Comparison of ENCODE assay signal across 40 cellular contexts in the genomic region with DNA sequence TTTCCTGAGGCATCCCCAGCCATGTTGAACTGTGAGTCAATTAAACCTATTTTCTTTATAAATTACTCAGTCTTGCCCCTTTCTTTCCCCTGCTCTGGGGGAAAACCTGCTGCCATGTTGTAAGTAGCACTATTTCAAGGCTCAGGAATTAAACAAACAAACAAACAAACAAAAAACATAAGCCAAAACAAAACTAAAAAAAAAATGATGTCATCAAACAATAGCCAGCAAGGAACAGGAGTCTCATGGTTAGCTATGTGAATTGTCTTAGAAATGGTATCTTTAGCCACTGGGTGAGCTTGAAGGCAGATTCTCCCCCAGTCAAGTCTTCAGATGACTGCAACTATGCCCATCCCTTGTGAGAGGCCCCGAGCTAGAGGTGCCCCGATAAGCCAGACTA.
"Had no signal": no experiment of that assay in that cellular context is flagged by ENCODE, and none has a peak within 500 bp of the region (broad histone marks: within the 10 kb centered on the region; RNA-seq: fewer than 3 reads in every experiment).

No MANE protein-coding gene starts in this region.

- DNase-seq: activated effector memory CD4-positive, alpha-beta T cell treated with anti-CD3 and anti-CD28 coated beads, Interleukin-2, amount 50 U/mL, for 16 hours; activated effector memory CD4-positive, alpha-beta T cell treated with Interleukin-2 at 50 U/mL for 16 hours; activated gamma-delta T cell; activated gamma-delta T cell treated with Interleukin-2 at 50 U/mL for 16 hours; activated naive CD4-positive, alpha-beta T cell; activated naive CD4-positive, alpha-beta T cell treated with anti-CD3 and anti-CD28 coated beads for 36 hours; activated naive CD4-positive, alpha-beta T cell treated with anti-CD3 and anti-CD28 coated beads, Interleukin-2, amount 10 ng/mL, durations not matched to agents 7 days and 5 days; activated naive CD4-positive, alpha-beta T cell treated with anti-CD3 and anti-CD28 coated beads, Interleukin-2, amount 50 U/mL, for 16 hours; activated naive CD4-positive, alpha-beta T cell treated with Interleukin-2 at 50 U/mL for 16 hours; activated naive CD8-positive, alpha-beta T cell treated with anti-CD3 and anti-CD28 coated beads for 36 hours; activated naive CD8-positive, alpha-beta T cell treated with anti-CD3 and anti-CD28 coated beads, Interleukin-2, amount 10 ng/mL, durations not matched to agents 7 days and 5 days; activated naive CD8-positive, alpha-beta T cell treated with anti-CD3 and anti-CD28 coated beads, Interleukin-2, amount 50 U/mL, for 24 hours; activated T-cell treated with anti-CD3 and anti-CD28 coated beads, Interleukin-2, amount 50 U/mL, for 1 hour; activated T-cell treated with anti-CD3 and anti-CD28 coated beads, Interleukin-2, amount 50 U/mL, for 24 hours; activated T-cell treated with anti-CD3 and anti-CD28 coated beads, Interleukin-2, amount 50 U/mL, for 4 hours; activated T-cell treated with anti-CD3 and anti-CD28 coated beads, Interleukin-2, amount 50 U/mL, for 48 hours; activated T-cell treated with anti-CD3 and anti-CD28 coated beads, Interleukin-2, amount 50 U/mL, for 72 hours; adrenal gland; amniotic stem cell; amygdala; anterior cingulate cortex; aorta; body of pancreas; caudate nucleus; central memory CD4-positive, alpha-beta T cell; cerebellar nuclear complex had no signal

- H3K36me3 Mint-ChIP-seq: activated naive CD4-positive, alpha-beta T cell treated with anti-CD3 and anti-CD28 coated beads, Interleukin-2, amount 10 ng/mL, durations not matched to agents 7 days and 5 days; activated naive CD4-positive, alpha-beta T cell treated with anti-CD3 and anti-CD28 coated beads, Interleukin-2, amount 50 U/mL, for 24 hours; activated naive CD4-positive, alpha-beta T cell treated with anti-CD3 and anti-CD28 coated beads, Interleukin-2, amount 50 U/mL, for 72 hours; activated naive CD8-positive, alpha-beta T cell; activated naive CD8-positive, alpha-beta T cell treated with anti-CD3 and anti-CD28 coated beads for 36 hours; activated naive CD8-positive, alpha-beta T cell treated with anti-CD3 and anti-CD28 coated beads, Interleukin-2, amount 10 ng/mL, durations not matched to agents 7 days and 5 days; brain had no signal

- H3K27ac ChIP-seq: adrenal gland, ascending aorta, body of pancreas, brain microvascular endothelial cell, breast epithelium, cardiac muscle cell had no signal

- H3K27me3 Mint-ChIP-seq: activated naive CD4-positive, alpha-beta T cell treated with anti-CD3 and anti-CD28 coated beads, Interleukin-2, amount 10 ng/mL, durations not matched to agents 7 days and 5 days; activated naive CD4-positive, alpha-beta T cell treated with anti-CD3 and anti-CD28 coated beads, Interleukin-2, amount 50 U/mL, for 24 hours; activated naive CD8-positive, alpha-beta T cell treated with anti-CD3 and anti-CD28 coated beads for 36 hours; activated naive CD8-positive, alpha-beta T cell treated with anti-CD3 and anti-CD28 coated beads, Interleukin-2, amount 50 U/mL, for 24 hours; activated T-cell treated with anti-CD3 and anti-CD28 coated beads, Interleukin-2, amount 50 U/mL, for 24 hours; activated T-helper 17 cell treated with anti-CD3 and anti-CD28 coated beads, Interleukin-2, amount 50 U/mL, for 72 hours; central memory CD8-positive, alpha-beta T cell had no signal

- H3K4me1 Mint-ChIP-seq: activated naive CD4-positive, alpha-beta T cell treated with anti-CD3 and anti-CD28 coated beads, Interleukin-2, amount 10 ng/mL, durations not matched to agents 7 days and 5 days; activated naive CD4-positive, alpha-beta T cell treated with anti-CD3 and anti-CD28 coated beads, Interleukin-2, amount 50 U/mL, for 24 hours; activated naive CD8-positive, alpha-beta T cell treated with anti-CD3 and anti-CD28 coated beads for 36 hours; activated naive CD8-positive, alpha-beta T cell treated with anti-CD3 and anti-CD28 coated beads, Interleukin-2, amount 10 ng/mL, durations not matched to agents 7 days and 5 days; activated naive CD8-positive, alpha-beta T cell treated with anti-CD3 and anti-CD28 coated beads, Interleukin-2, amount 50 U/mL, for 24 hours; activated T-helper 17 cell treated with anti-CD3 and anti-CD28 coated beads, Interleukin-2, amount 50 U/mL, for 72 hours; brain; central memory CD8-positive, alpha-beta T cell had no signal

- H3K4me1 ChIP-seq: adrenal gland, ascending aorta, body of pancreas, breast epithelium had no signal

- H3K27me3 ChIP-seq: adrenal gland, ascending aorta, body of pancreas, brain microvascular endothelial cell, breast epithelium, cardiac muscle cell had no signal

- H3K27ac Mint-ChIP-seq: activated naive CD4-positive, alpha-beta T cell treated with anti-CD3 and anti-CD28 coated beads for 36 hours; activated naive CD4-positive, alpha-beta T cell treated with anti-CD3 and anti-CD28 coated beads, Interleukin-2, amount 10 ng/mL, durations not matched to agents 7 days and 5 days; activated naive CD4-positive, alpha-beta T cell treated with anti-CD3 and anti-CD28 coated beads, Interleukin-2, amount 50 U/mL, for 24 hours; activated naive CD4-positive, alpha-beta T cell treated with anti-CD3 and anti-CD28 coated beads, Interleukin-2, amount 50 U/mL, for 72 hours; activated naive CD8-positive, alpha-beta T cell; activated naive CD8-positive, alpha-beta T cell treated with anti-CD3 and anti-CD28 coated beads for 36 hours; activated naive CD8-positive, alpha-beta T cell treated with anti-CD3 and anti-CD28 coated beads, Interleukin-2, amount 10 ng/mL, durations not matched to agents 7 days and 5 days; activated naive CD8-positive, alpha-beta T cell treated with anti-CD3 and anti-CD28 coated beads, Interleukin-2, amount 50 U/mL, for 24 hours; activated T-cell treated with anti-CD3 and anti-CD28 coated beads, Interleukin-2, amount 50 U/mL, for 24 hours; activated T-cell treated with anti-CD3 and anti-CD28 coated beads, Interleukin-2, amount 50 U/mL, for 72 hours; activated T-helper 1 cell treated with anti-CD3 and anti-CD28 coated beads, Interleukin-12 subunit alpha, Interleukin-12 subunit beta, Interleukin-2, Interleukin-4 antibody, amounts not matched to agents 30 ng/mL and 10 ng/mL and 1 ng/mL, durations not matched to agents 14 hours and 24 hours and 36 hours; activated T-helper 17 cell treated with anti-CD3 and anti-CD28 coated beads, Interleukin-2, amount 50 U/mL, for 72 hours; activated T-helper 2 cell treated with anti-CD3 and anti-CD28 coated beads, Interferon-gamma antibody, Interleukin-2, Interleukin-4, amounts not matched to agents 10 μg/mL and 5 μg/mL and 100 μg/mL, durations not matched to agents 14 hours and 24 hours and 36 hours; brain had no signal

- H3K4me3 ChIP-seq: adrenal gland, ascending aorta, body of pancreas, breast epithelium, cardiac muscle cell had no signal

- H3K4me3 Mint-ChIP-seq: activated naive CD4-positive, alpha-beta T cell treated with anti-CD3 and anti-CD28 coated beads for 36 hours; activated naive CD4-positive, alpha-beta T cell treated with anti-CD3 and anti-CD28 coated beads, Interleukin-2, amount 10 ng/mL, durations not matched to agents 7 days and 5 days; activated naive CD4-positive, alpha-beta T cell treated with anti-CD3 and anti-CD28 coated beads, Interleukin-2, amount 50 U/mL, for 24 hours; activated naive CD8-positive, alpha-beta T cell; activated naive CD8-positive, alpha-beta T cell treated with anti-CD3 and anti-CD28 coated beads for 36 hours; activated naive CD8-positive, alpha-beta T cell treated with anti-CD3 and anti-CD28 coated beads, Interleukin-2, amount 10 ng/mL, durations not matched to agents 7 days and 5 days; activated naive CD8-positive, alpha-beta T cell treated with anti-CD3 and anti-CD28 coated beads, Interleukin-2, amount 50 U/mL, for 24 hours; activated T-cell treated with anti-CD3 and anti-CD28 coated beads, Interleukin-2, amount 50 U/mL, for 24 hours; activated T-cell treated with anti-CD3 and anti-CD28 coated beads, Interleukin-2, amount 50 U/mL, for 4 hours; activated T-cell treated with anti-CD3 and anti-CD28 coated beads, Interleukin-2, amount 50 U/mL, for 72 hours; activated T-helper 1 cell treated with anti-CD3 and anti-CD28 coated beads, Interleukin-12 subunit alpha, Interleukin-12 subunit beta, Interleukin-2, Interleukin-4 antibody, amounts not matched to agents 30 ng/mL and 10 ng/mL and 1 ng/mL, durations not matched to agents 14 hours and 24 hours and 36 hours; activated T-helper 17 cell treated with anti-CD3 and anti-CD28 coated beads, Interleukin-2, amount 50 U/mL, for 72 hours; brain; central memory CD8-positive, alpha-beta T cell had no signal

- H3K9me3 ChIP-seq: adrenal gland, ascending aorta, breast epithelium had no signal

- H3K9me3 Mint-ChIP-seq: activated T-cell treated with anti-CD3 and anti-CD28 coated beads, Interleukin-2, amount 50 U/mL, for 24 hours; activated T-cell treated with anti-CD3 and anti-CD28 coated beads, Interleukin-2, amount 50 U/mL, for 4 hours; activated T-helper 17 cell treated with anti-CD3 and anti-CD28 coated beads, Interleukin-2, amount 50 U/mL, for 72 hours; central memory CD8-positive, alpha-beta T cell had no signal

- FAIRE-seq: astrocyte, bronchial epithelial cell had no signal

- H3K36me3 ChIP-seq: adrenal gland, ascending aorta, brain microvascular endothelial cell, breast epithelium, cardiac muscle cell had no signal

- ATAC-seq: activated naive CD4-positive, alpha-beta T cell treated with anti-CD3 and anti-CD28 coated beads, Interleukin-2, amount 50 U/mL, for 72 hours; activated naive CD8-positive, alpha-beta T cell treated with anti-CD3 and anti-CD28 coated beads, Interleukin-2, amount 50 U/mL, for 24 hours; activated T-cell treated with anti-CD3 and anti-CD28 coated beads, Interleukin-2, amount 50 U/mL, for 4 hours; activated T-cell treated with anti-CD3 and anti-CD28 coated beads, Interleukin-2, amount 50 U/mL, for 72 hours; activated T-helper 17 cell treated with anti-CD3 and anti-CD28 coated beads, Interleukin-2, amount 50 U/mL, for 72 hours; body of pancreas had no signal
